21 cellular contexts compared by ENCODE assay signal in the genomic region with DNA sequence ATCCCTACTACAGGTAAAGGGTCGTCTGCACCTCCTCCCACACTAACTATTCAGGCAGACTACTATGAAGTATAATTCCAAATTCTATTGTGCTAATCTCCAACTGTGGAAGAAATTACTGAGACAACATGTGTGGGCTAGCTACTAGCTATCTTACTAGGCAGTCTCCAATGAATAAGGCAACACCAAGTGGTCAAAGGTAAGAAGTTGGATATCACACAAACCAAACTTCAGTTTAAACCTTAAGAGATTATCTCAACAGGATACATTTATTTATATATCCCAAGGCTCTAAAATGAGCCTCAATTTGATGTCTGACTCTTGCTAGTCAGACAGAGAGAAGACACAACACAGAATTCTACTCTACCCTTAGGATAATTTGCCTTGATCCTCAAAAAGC. TPM values are rescaled to one million over a fixed set of nuclear protein-coding genes. Genes with fewer than 3 reads are reported as not detected.
A peak's percentile ranks its signal among the peaks of the same experiment; 100 is the strongest.
DNase-seq lines count a peak whose midpoint lies in the region; ATAC-seq and TF ChIP-seq lines count a peak whose summit lies in the region.
"Had no signal": no experiment of that assay in that cellular context is flagged by ENCODE, and none has a peak within 500 bp of the region (broad histone marks: within the 10 kb centered on the region; RNA-seq: fewer than 3 reads in every experiment).

No MANE protein-coding gene starts in this region.

- TF ChIP-seq CTCF in natural killer cell (IDR thresholded peaks at IDR 0.05) (no peak), mesothelial cell of epicardium (IDR thresholded peaks at IDR 0.05; ENCODE audit: unreplicated experiment) (no peak)

- H3K27me3 Mint-ChIP-seq in natural killer cell (ENCODE audit: low read depth in 2 of 2) (no peaks in the 10 kb centered on the region), mesothelial cell of epicardium (ENCODE audit: low read depth) (no peaks in the 10 kb centered on the region)
- no peaks in the 10 kb centered on the region for H3K27me3 Mint-ChIP-seq in natural killer cell treated with Interleukin-12 subunit alpha and Interleukin-12 subunit beta and Interleukin-15 and Interleukin-18, amount 100 ng/mL, for 72 hours
- no peaks in the 10 kb centered on the region for H3K27me3 Mint-ChIP-seq in activated T-helper 17 cell treated with anti-CD3 and anti-CD28 coated beads, Interleukin-2, amount 50 U/mL, for 72 hours
- H3K27me3 Mint-ChIP-seq: activated CD4-positive, alpha-beta memory T cell treated with anti-CD3 and anti-CD28 coated beads, Interleukin-2, amount 10 ng/mL, durations not matched to agents 7 days and 5 days; activated naive CD8-positive, alpha-beta T cell; central memory CD8-positive, alpha-beta T cell had no signal

- no peak for DNase-seq in natural killer cell
- DNase-seq in natural killer cell treated with Interleukin-12 subunit alpha and Interleukin-12 subunit beta and Interleukin-15 and Interleukin-18, amount 100 ng/mL, for 72 hours (ENCODE audit: low spot score), result no peak
- DNase-seq in mesothelial cell of epicardium (ENCODE audit: low spot score in 2 of 2, unreplicated experiment in 2 of 2), result no peak
- DNase-seq in COLO668 (lab: John Stamatoyannopoulos, UW; ENCODE audit: unreplicated experiment), result no peak
- no peak for DNase-seq in activated naive CD4-positive, alpha-beta T cell treated with anti-CD3 and anti-CD28 coated beads, Interleukin-2, amount 50 U/mL, for 16 hours
- no peak for DNase-seq in OCI-M1 (lab: John Stamatoyannopoulos, UW)
- DNase-seq: activated CD4-positive, alpha-beta memory T cell treated with anti-CD3 and anti-CD28 coated beads, Interleukin-2, amount 10 ng/mL, durations not matched to agents 7 days and 5 days; COR-L47; DND-41; hypothalamus; NCI-H1105; NCI-H187 treated with DMSO at 0.1 percent for 48 hours; NCI-H526; stimulated activated CD8-positive, alpha-beta memory T cell treated with anti-CD3 and anti-CD28 coated beads, Interleukin-4, amount 100 ng/mL, for 48 hours; stomach; thyroid gland had no signal

- H3K36me3 Mint-ChIP-seq in natural killer cell (no peaks in the 10 kb centered on the region), mesothelial cell of epicardium (no peaks in the 10 kb centered on the region)
- H3K36me3 Mint-ChIP-seq in natural killer cell treated with Interleukin-12 subunit alpha and Interleukin-12 subunit beta and Interleukin-15 and Interleukin-18, amount 100 ng/mL, for 72 hours, result no peaks in the 10 kb centered on the region
- no peaks in the 10 kb centered on the region for H3K36me3 Mint-ChIP-seq in activated T-helper 17 cell treated with anti-CD3 and anti-CD28 coated beads, Interleukin-2, amount 50 U/mL, for 72 hours (ENCODE audit: low read depth)
- H3K36me3 Mint-ChIP-seq: activated naive CD8-positive, alpha-beta T cell had no signal

- ATAC-seq in natural killer cell (no peak), GM18519 (IDR thresholded peaks at IDR 0.05; ENCODE audit: low FRiP score, unreplicated experiment) (no peak)
- ATAC-seq in natural killer cell treated with Interleukin-12 subunit alpha and Interleukin-12 subunit beta and Interleukin-15 and Interleukin-18, amount 100 ng/mL, for 72 hours, result no peak
- peak; percentile 24 for ATAC-seq in activated T-helper 17 cell treated with anti-CD3 and anti-CD28 coated beads, Interleukin-2, amount 50 U/mL, for 72 hours (replicated peaks)

- H3K4me3 Mint-ChIP-seq in natural killer cell (peak overlapping the region; percentile 18), mesothelial cell of epicardium (no peak overlapping the region)
- H3K4me3 Mint-ChIP-seq in natural killer cell treated with Interleukin-12 subunit alpha and Interleukin-12 subunit beta and Interleukin-15 and Interleukin-18, amount 100 ng/mL, for 72 hours, result no peak overlapping the region
- no peak overlapping the region for H3K4me3 Mint-ChIP-seq in activated T-helper 17 cell treated with anti-CD3 and anti-CD28 coated beads, Interleukin-2, amount 50 U/mL, for 72 hours
- H3K4me3 Mint-ChIP-seq: activated CD4-positive, alpha-beta memory T cell treated with anti-CD3 and anti-CD28 coated beads, Interleukin-2, amount 10 ng/mL, durations not matched to agents 7 days and 5 days; activated naive CD8-positive, alpha-beta T cell; central memory CD8-positive, alpha-beta T cell had no signal

- H3K9me3 Mint-ChIP-seq in natural killer cell (no peaks in the 10 kb centered on the region), mesothelial cell of epicardium (no peaks in the 10 kb centered on the region)
- H3K9me3 Mint-ChIP-seq in natural killer cell treated with Interleukin-12 subunit alpha and Interleukin-12 subunit beta and Interleukin-15 and Interleukin-18, amount 100 ng/mL, for 72 hours, result no peaks in the 10 kb centered on the region
- H3K9me3 Mint-ChIP-seq in activated T-helper 17 cell treated with anti-CD3 and anti-CD28 coated beads, Interleukin-2, amount 50 U/mL, for 72 hours, result no peaks in the 10 kb centered on the region
- H3K9me3 Mint-ChIP-seq: activated CD4-positive, alpha-beta memory T cell treated with anti-CD3 and anti-CD28 coated beads, Interleukin-2, amount 10 ng/mL, durations not matched to agents 7 days and 5 days; activated T-helper 2 cell treated with anti-CD3 and anti-CD28 coated beads, Interferon-gamma antibody, Interleukin-2, Interleukin-4, amounts not matched to agents 10 μg/mL and 5 μg/mL and 100 μg/mL, durations not matched to agents 14 hours and 24 hours and 36 hours; central memory CD8-positive, alpha-beta T cell had no signal

- H3K27ac Mint-ChIP-seq in natural killer cell (no peak overlapping the region), mesothelial cell of epicardium (peak overlapping the region; percentile 67)
- no peak overlapping the region for H3K27ac Mint-ChIP-seq in natural killer cell treated with Interleukin-12 subunit alpha and Interleukin-12 subunit beta and Interleukin-15 and Interleukin-18, amount 100 ng/mL, for 72 hours
- no peak overlapping the region for H3K27ac Mint-ChIP-seq in activated T-helper 17 cell treated with anti-CD3 and anti-CD28 coated beads, Interleukin-2, amount 50 U/mL, for 72 hours
- H3K27ac Mint-ChIP-seq: activated CD4-positive, alpha-beta memory T cell treated with anti-CD3 and anti-CD28 coated beads, Interleukin-2, amount 10 ng/mL, durations not matched to agents 7 days and 5 days; activated naive CD8-positive, alpha-beta T cell; activated T-helper 2 cell treated with anti-CD3 and anti-CD28 coated beads, Interferon-gamma antibody, Interleukin-2, Interleukin-4, amounts not matched to agents 10 μg/mL and 5 μg/mL and 100 μg/mL, durations not matched to agents 14 hours and 24 hours and 36 hours had no signal

- H3K4me1 Mint-ChIP-seq in natural killer cell (peaks cover 40 to 43% of the 10 kb centered on the region in 2 donors), mesothelial cell of epicardium (peaks cover 39% of the 10 kb centered on the region)
- H3K4me1 Mint-ChIP-seq in natural killer cell treated with Interleukin-12 subunit alpha and Interleukin-12 subunit beta and Interleukin-15 and Interleukin-18, amount 100 ng/mL, for 72 hours (ENCODE audit: low read depth in 2 of 2), result peaks cover 27 to 28% of the 10 kb centered on the region in 2 donors
- H3K4me1 Mint-ChIP-seq in activated T-helper 17 cell treated with anti-CD3 and anti-CD28 coated beads, Interleukin-2, amount 50 U/mL, for 72 hours, result peaks cover 19% of the 10 kb centered on the region

- intact Hi-C loops in natural killer cell (cut with micrococcal nuclease), result no loop called here

RNA-seq across cellular contexts. Expression of a gene that starts 14.1 kb away (rescaled TPM):
- total RNA-seq in natural killer cell (100 to 1,000 TPM; 237 to 316 (median 240) TPM), mesothelial cell of epicardium (174 to 179 TPM (median 178 TPM) in 3 replicates)
- 100 to 1,000 TPM; 121 to 142 TPM for total RNA-seq in natural killer cell treated with Interleukin-12 subunit alpha and Interleukin-12 subunit beta and Interleukin-15 and Interleukin-18, amount 100 ng/mL, for 72 hours
- 10 to 100 TPM; 49.9 to 56.2 TPM for total RNA-seq in activated T-helper 17 cell treated with anti-CD3 and anti-CD28 coated beads, Interleukin-2, amount 50 U/mL, for 72 hours
